ENCODE assay signal across 1 cellular context in the genomic region with DNA sequence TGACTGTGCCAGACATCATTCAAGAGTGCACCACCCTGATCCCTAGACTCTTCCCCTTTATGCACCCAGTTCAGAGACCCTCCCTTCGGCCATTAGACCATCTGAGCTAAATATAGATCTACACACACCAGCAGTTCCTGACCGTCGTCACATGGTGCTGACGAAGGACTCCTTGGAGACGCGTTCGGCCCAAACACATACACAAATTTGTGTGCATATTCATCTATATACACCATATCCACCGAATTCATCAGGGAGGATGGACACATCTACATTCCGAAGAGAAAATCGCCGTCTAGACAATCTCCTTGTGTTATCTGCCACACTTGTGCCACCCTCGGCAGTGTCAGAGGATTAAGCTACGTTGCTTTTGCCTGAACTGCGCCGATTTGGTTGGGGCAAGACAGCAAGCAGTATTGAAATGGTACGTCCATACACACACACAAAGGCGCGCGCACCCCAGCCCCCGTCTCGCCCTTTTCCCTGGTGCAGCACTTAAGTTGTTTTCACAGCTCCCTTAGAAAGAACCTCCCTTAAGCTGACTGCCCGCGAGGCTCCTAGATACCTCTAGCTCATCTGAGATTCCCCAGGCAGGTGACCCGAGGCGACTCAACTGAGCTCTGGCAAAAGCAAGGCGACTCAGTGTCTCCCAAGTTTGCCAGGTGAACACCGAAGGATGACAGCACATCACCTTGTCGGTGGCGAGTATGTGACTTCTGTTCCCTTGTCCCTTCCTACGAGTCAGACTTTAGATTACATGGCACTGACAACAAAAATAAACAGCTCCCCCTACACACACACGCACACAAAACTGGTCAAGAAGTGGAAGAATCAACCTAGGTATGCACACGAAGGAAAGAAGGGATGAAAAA.
TF ChIP-seq lines count a peak whose summit lies in the region.

No MANE protein-coding gene starts in this region.

TF ChIP-seq in HepG2, 621 proteins besides CTCF, POLR2A, EP300 and RAD21 (continued from another document):
- TF ChIP-seq, protein P1, sequence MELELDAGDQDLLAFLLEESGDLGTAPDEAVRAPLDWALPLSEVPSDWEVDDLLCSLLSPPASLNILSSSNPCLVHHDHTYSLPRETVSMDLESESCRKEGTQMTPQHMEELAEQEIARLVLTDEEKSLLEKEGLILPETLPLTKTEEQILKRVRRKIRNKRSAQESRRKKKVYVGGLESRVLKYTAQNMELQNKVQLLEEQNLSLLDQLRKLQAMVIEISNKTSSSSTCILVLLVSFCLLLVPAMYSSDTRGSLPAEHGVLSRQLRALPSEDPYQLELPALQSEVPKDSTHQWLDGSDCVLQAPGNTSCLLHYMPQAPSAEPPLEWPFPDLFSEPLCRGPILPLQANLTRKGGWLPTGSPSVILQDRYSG (CRISPR knock-in tag; IDR thresholded peaks at IDR 0.05), result no peak
- no peak for TF ChIP-seq ZNF577 (CRISPR knock-in tag; IDR thresholded peaks at IDR 0.05; ENCODE audit: borderline replicate concordance, low read depth)
- TF ChIP-seq KLF16 (CRISPR knock-in tag; IDR thresholded peaks at IDR 0.05), result no peak
- no peak for TF ChIP-seq SAFB2 (CRISPR knock-in tag; IDR thresholded peaks at IDR 0.05; ENCODE audit: borderline replicate concordance, low read depth)
